In genomic region chrX:150363561-150364346, GRCh38 we compare ENCODE assay signal across 8 cellular contexts. TPM values are rescaled to one million over a fixed set of nuclear protein-coding genes. Genes with fewer than 3 reads are reported as not detected.
DNase-seq lines count a peak whose midpoint lies in the region; ATAC-seq and TF ChIP-seq lines count a peak whose summit lies in the region.

No MANE protein-coding gene starts in this region.

- WGBS in ovary, 3 donors = 28 to 56% (median 38%) methylated on average over 60 to 67 of the region's 67 CpGs

- H3K4me3 ChIP-seq in CD4-positive, CD25-positive, alpha-beta regulatory T cell (ENCODE audit: low read depth, low read length) = peak overlapping the region; percentile 19
- no peak overlapping the region for H3K4me3 ChIP-seq in KMS-11 (IDR thresholded peaks at IDR 0.05; ENCODE audit: insufficient read depth, low read depth, low read length)
- peak overlapping the region; percentile 40 for H3K4me3 ChIP-seq in cardiac muscle cell
- H3K4me3 ChIP-seq in ovary = peak overlapping the region; percentile 52

- ATAC-seq in CD4-positive, CD25-positive, alpha-beta regulatory T cell (ENCODE audit: low read depth in 2 of 2) = no peak
- ATAC-seq in activated naive CD4-positive, alpha-beta T cell treated with anti-CD3 and anti-CD28 coated beads, Interleukin-2, amount 50 U/mL, for 72 hours = peak; percentile 11 to 13
- ATAC-seq in GM21390 (IDR thresholded peaks at IDR 0.05; ENCODE audit: unreplicated experiment) = no peak
- no peak for ATAC-seq in GM19324 (IDR thresholded peaks at IDR 0.05; ENCODE audit: low FRiP score, unreplicated experiment)
- ATAC-seq in HG03097 (IDR thresholded peaks at IDR 0.05; ENCODE audit: low FRiP score, unreplicated experiment) = no peak

- H3K79me2 ChIP-seq in KMS-11 (ENCODE audit: insufficient read depth, low read depth) = no peaks in the 10 kb centered on the region

- H3K4me3 Mint-ChIP-seq in CD4-positive, CD25-positive, alpha-beta regulatory T cell = peak overlapping the region; percentile 79 to 81 (median 80)

- peaks cover 0 to 5% (median 0%) of the 10 kb centered on the region in 7 donors for H3K9me3 Mint-ChIP-seq in CD4-positive, CD25-positive, alpha-beta regulatory T cell
- H3K9me3 Mint-ChIP-seq in activated naive CD4-positive, alpha-beta T cell treated with anti-CD3 and anti-CD28 coated beads, Interleukin-2, amount 50 U/mL, for 72 hours = no peaks in the 10 kb centered on the region

- H3K4me1 Mint-ChIP-seq in CD4-positive, CD25-positive, alpha-beta regulatory T cell = peaks cover 0 to 37% (median 5%) of the 10 kb centered on the region in 4 donors

- peak overlapping the region; percentile 82 for H3K4me2 ChIP-seq in KMS-11

- DNase-seq in CD4-positive, CD25-positive, alpha-beta regulatory T cell = peak in 2 of 3 donors; percentile 5 to 8
- DNase-seq in activated naive CD4-positive, alpha-beta T cell treated with anti-CD3 and anti-CD28 coated beads, Interleukin-2, amount 50 U/mL, for 72 hours (ENCODE audit: low spot score in 2 of 2) = peak in 1 of 2 donors; percentile 12
- peak; percentile 34 to 45 for DNase-seq in cardiac muscle cell (ENCODE audit: low read depth in 1 of 2, low spot score in 1 of 2)
- DNase-seq in ovary = peak in 4 of 5 donors; percentile 35 to 68 (median 48)

- no peaks in the 10 kb centered on the region for H3K9me3 ChIP-seq in CD4-positive, CD25-positive, alpha-beta regulatory T cell (ENCODE audit: control insufficient read depth in 2 of 2, low read length in 2 of 2)
- H3K9me3 ChIP-seq in cardiac muscle cell (ENCODE audit: low read depth) (no peaks in the 10 kb centered on the region), ovary (no peaks in the 10 kb centered on the region)

- H4K20me1 ChIP-seq in KMS-11 (ENCODE audit: insufficient read depth) = no peaks in the 10 kb centered on the region

- H3K27ac ChIP-seq in CD4-positive, CD25-positive, alpha-beta regulatory T cell (ENCODE audit: insufficient read depth, low read length, poor library complexity, severe bottlenecking) = no peak overlapping the region
- H3K27ac ChIP-seq in KMS-11 (no peak overlapping the region), cardiac muscle cell (no peak overlapping the region), ovary (peak overlapping the region; percentile 75 to 88)

- no peak for TF ChIP-seq EP300 in ovary (IDR thresholded peaks at IDR 0.05)

- H2AFZ ChIP-seq in KMS-11 (ENCODE audit: low read depth) = peak overlapping the region; percentile 67

- H3K27me3 ChIP-seq in CD4-positive, CD25-positive, alpha-beta regulatory T cell (ENCODE audit: control insufficient read depth, insufficient read depth, low read length) = peaks cover 8% of the 10 kb centered on the region
- H3K27me3 ChIP-seq in KMS-11 (ENCODE audit: insufficient read depth, low read depth) = no peaks in the 10 kb centered on the region
- peaks cover 82% of the 10 kb centered on the region for H3K27me3 ChIP-seq in cardiac muscle cell
- no peaks in the 10 kb centered on the region for H3K27me3 ChIP-seq in ovary

- H3K4me1 ChIP-seq in CD4-positive, CD25-positive, alpha-beta regulatory T cell (ENCODE audit: control insufficient read depth, insufficient read depth, low read length, poor library complexity, severe bottlenecking) = peaks cover 36% of the 10 kb centered on the region
- H3K4me1 ChIP-seq in KMS-11 (ENCODE audit: low read depth, poor library complexity, severe bottlenecking) (no peaks in the 10 kb centered on the region), cardiac muscle cell (ENCODE audit: low read depth) (no peaks in the 10 kb centered on the region), ovary (ENCODE audit: insufficient read depth) (peaks cover 3% of the 10 kb centered on the region)

- peaks cover 35% of the 10 kb centered on the region for H3K27me3 Mint-ChIP-seq in CD4-positive, CD25-positive, alpha-beta regulatory T cell

- no peak overlapping the region for H3K27ac Mint-ChIP-seq in CD4-positive, CD25-positive, alpha-beta regulatory T cell
- no peak overlapping the region for H3K27ac Mint-ChIP-seq in activated naive CD4-positive, alpha-beta T cell treated with anti-CD3 and anti-CD28 coated beads, Interleukin-2, amount 50 U/mL, for 72 hours

- intact Hi-C loops in ovary (cut with DNase I) = loop anchor here (5.0 to 10.0 kb wide), 7 partner anchors 114 to 409 kb away; no protein-coding TSS in a partner anchor

- H3K9ac ChIP-seq in KMS-11 = no peak overlapping the region; the same call in 1 of the 2 replicates

- no peak for TF ChIP-seq POLR2A in ovary (IDR thresholded peaks at IDR 0.05)

- H3K36me3 ChIP-seq in CD4-positive, CD25-positive, alpha-beta regulatory T cell (ENCODE audit: control insufficient read depth, insufficient read depth, low read length) = no peaks in the 10 kb centered on the region
- no peaks in the 10 kb centered on the region for H3K36me3 ChIP-seq in KMS-11 (ENCODE audit: insufficient read depth)
- no peaks in the 10 kb centered on the region for H3K36me3 ChIP-seq in cardiac muscle cell
- no peaks in the 10 kb centered on the region for H3K36me3 ChIP-seq in ovary

- H3K36me3 Mint-ChIP-seq in CD4-positive, CD25-positive, alpha-beta regulatory T cell = no peaks in the 10 kb centered on the region
- H3K36me3 Mint-ChIP-seq in activated naive CD4-positive, alpha-beta T cell treated with anti-CD3 and anti-CD28 coated beads, Interleukin-2, amount 50 U/mL, for 72 hours = no peaks in the 10 kb centered on the region

- TF ChIP-seq CTCF in KMS-11 (conservative IDR thresholded peaks at IDR 0.05; ENCODE audit: low read depth, low read length) (no peak), cardiac muscle cell (IDR thresholded peaks at IDR 0.05; ENCODE audit: low read depth, low read length) (peak; percentile 13), ovary (IDR thresholded peaks at IDR 0.05) (no peak)

RNA-seq across cellular contexts. Expression of gene MAMLD1, which starts 0.6 kb away (rescaled TPM):
- total RNA-seq in CD4-positive, CD25-positive, alpha-beta regulatory T cell = 1.7 TPM
- under 1 TPM; 0.14 to 0.48 (median 0.34) TPM for polyA plus RNA-seq in CD4-positive, CD25-positive, alpha-beta regulatory T cell
- total RNA-seq in activated naive CD4-positive, alpha-beta T cell treated with anti-CD3 and anti-CD28 coated beads, Interleukin-2, amount 50 U/mL, for 72 hours = 1 to 10 TPM in 1 of 2 donors, under 1 TPM in 1; 0.96 to 2.7 TPM
- 0.15 and 0.18 TPM in 2 replicates for total RNA-seq in cardiac muscle cell
- polyA plus RNA-seq in cardiac muscle cell = 0.48 and 0.87 TPM in 2 replicates
- 10 to 100 TPM in 5 of 7 donors, 1 to 10 TPM in 2; 7.1 to 37.9 (median 27.4) TPM for total RNA-seq in ovary
- 10 to 100 TPM; 17.7 to 20.7 TPM for polyA plus RNA-seq in ovary

Comparison
In these comparisons a context has a peak if more than half of its experiments do, and no peak if none do; other contexts are left out.
1. ATAC-seq: peak in activated naive CD4-positive, alpha-beta T cell treated with anti-CD3 and anti-CD28 coated beads, Interleukin-2, amount 50 U/mL, for 72 hours (2 of 2); none in CD4-positive, CD25-positive, alpha-beta regulatory T cell (0 of 2), GM21390 (single experiment), GM19324 (single experiment) and HG03097 (single experiment).
2. H3K27ac ChIP-seq: peak in ovary (2 of 2); none in CD4-positive, CD25-positive, alpha-beta regulatory T cell (single experiment), KMS-11 (single experiment) and cardiac muscle cell (single experiment).